In the genomic region with DNA sequence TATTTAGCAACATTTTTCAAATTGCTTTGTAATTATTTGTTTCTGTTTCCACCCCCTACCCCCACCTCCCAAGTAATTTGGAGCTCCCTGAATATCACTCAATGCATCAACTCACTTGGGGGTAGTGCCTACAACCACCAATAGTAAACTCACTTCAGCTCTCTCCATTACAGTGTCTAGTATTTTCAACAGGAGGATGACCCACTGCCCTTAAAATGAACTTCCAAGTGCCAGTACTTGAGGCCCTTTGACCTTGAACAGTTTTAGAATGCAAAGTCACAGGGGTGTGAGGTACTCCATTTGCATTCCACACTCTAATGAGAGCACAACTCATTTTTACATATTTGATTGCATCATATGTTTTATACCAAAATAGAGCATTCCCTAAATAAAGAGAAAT, we compare ENCODE assay signal across 23 cellular contexts.
"Had no signal": no experiment of that assay in that cellular context is flagged by ENCODE, and none has a peak within 500 bp of the region (broad histone marks: within the 10 kb centered on the region; RNA-seq: fewer than 3 reads in every experiment).

No MANE protein-coding gene starts in this region.

- ATAC-seq: activated CD8-positive, alpha-beta T cell treated with anti-CD3 and anti-CD28 coated beads, Interleukin-2, amount 10 ng/mL, durations not matched to agents 7 days and 5 days; gastroesophageal sphincter; left colon; lower lobe of right lung; stimulated activated effector memory CD8-positive, alpha-beta T cell treated with anti-CD3 and anti-CD28 coated beads, Interleukin-12 subunit alpha, Interleukin-12 subunit beta, amount 100 ng/mL, for 72 hours; stimulated activated naive CD8-positive, alpha-beta T cell treated with anti-CD3 and anti-CD28 coated beads, Interleukin-15, amount 100 ng/mL, for 72 hours had no signal

- H3K4me3 ChIP-seq: ascending aorta, coronary artery, esophagus squamous epithelium, gastroesophageal sphincter, lower lobe of right lung, ovary, prostate gland, skin epidermis, tibial artery had no signal

- H3K36me3 ChIP-seq: ascending aorta, esophagus squamous epithelium, gastroesophageal sphincter, lower lobe of right lung, neutrophil, ovary, prostate gland, tibial artery, WERI-Rb-1 had no signal

- DNase-seq: activated CD4-positive, alpha-beta T cell treated with anti-CD3 and anti-CD28 coated beads, Interleukin-2, amount 10 ng/mL, durations not matched to agents 7 days and 5 days; activated CD4-positive, CD25-positive, alpha-beta regulatory T cell treated with anti-CD3 and anti-CD28 coated beads, Interleukin-2, amount 50 U/mL, for 72 hours; activated CD8-positive, alpha-beta T cell treated with anti-CD3 and anti-CD28 coated beads, Interleukin-2, amount 10 ng/mL, durations not matched to agents 7 days and 5 days; activated gamma-delta T cell treated with Interleukin-2 at 50 U/mL for 16 hours; esophagus squamous epithelium; head of caudate nucleus; islet precursor cell; left colon; lower lobe of right lung; ovary; right cardiac atrium; stimulated activated CD4-positive, alpha-beta T cell treated with anti-CD3 and anti-CD28 coated beads, Interleukin-1b, Interleukin-23, amount 100 ng/mL, for 48 hours; stimulated activated naive CD8-positive, alpha-beta T cell treated with anti-CD3 and anti-CD28 coated beads, Interleukin-15, amount 100 ng/mL, for 72 hours; T-helper 1 cell; tibial artery; WERI-Rb-1 had no signal

- H3K9me3 ChIP-seq: ascending aorta, esophagus squamous epithelium, gastroesophageal sphincter, lower lobe of right lung, neutrophil, ovary, prostate gland, tibial artery had no signal

- H3K4me1 ChIP-seq: esophagus squamous epithelium, gastroesophageal sphincter, lower lobe of right lung, prostate gland had no signal

- H3K27me3 ChIP-seq: ascending aorta, esophagus squamous epithelium, gastroesophageal sphincter, neutrophil, ovary, tibial artery had no signal

- H3K27ac ChIP-seq: ascending aorta, coronary artery, esophagus squamous epithelium, gastroesophageal sphincter, lower lobe of right lung, neutrophil, ovary, prostate gland, skin epidermis, tibial artery, WERI-Rb-1 had no signal
